8 cellular contexts compared by ENCODE assay signal in the genomic region with DNA sequence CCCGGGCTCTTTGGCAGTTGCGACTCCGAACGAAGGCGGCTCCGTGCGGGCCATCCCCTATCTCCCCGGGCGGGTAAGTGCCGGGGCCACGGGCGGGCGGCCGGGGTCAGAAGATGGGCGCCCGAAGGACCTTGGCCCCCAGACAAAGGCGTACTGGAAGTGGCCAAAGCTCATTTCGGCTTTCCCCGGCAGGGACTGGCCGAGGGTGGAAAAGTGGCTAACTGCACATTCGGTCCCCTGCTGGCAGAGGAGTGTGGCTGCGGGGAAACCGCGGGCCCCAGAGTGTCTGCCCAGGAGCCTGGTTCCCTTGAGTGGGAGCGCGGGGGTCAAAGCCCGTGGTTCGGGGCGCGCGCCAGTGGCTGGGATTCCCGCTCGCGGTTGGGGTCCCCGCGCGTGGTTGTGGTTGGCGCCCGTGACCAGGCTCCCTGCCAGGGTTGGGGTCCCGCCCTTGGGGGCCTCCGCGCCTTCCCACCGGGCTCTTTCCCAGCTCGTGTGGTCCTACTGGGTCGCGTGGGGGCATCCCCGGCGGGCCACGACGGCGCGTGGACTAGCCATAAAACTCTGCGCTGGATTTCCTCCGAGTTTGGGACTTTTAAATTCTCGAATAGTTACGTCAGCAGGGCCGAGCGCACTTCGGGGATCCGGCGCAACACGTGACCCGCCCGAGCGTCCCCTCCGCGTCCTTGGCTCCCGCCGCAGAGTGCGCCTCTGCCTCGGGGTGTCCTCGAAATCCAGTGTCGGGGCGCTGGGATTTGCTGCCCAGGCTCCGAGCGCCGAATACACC.
DNase-seq lines count a peak whose midpoint lies in the region; ATAC-seq and TF ChIP-seq lines count a peak whose summit lies in the region.

No MANE protein-coding gene starts in this region.

- H3K4me3 ChIP-seq in ascending aorta = peak overlapping the region; percentile 74 to 81
- H3K4me3 ChIP-seq in right cardiac atrium (ENCODE audit: low read length) = peak overlapping the region; percentile 60
- H3K4me3 ChIP-seq in gastrocnemius medialis = peak overlapping the region; percentile 69 to 82 (median 74)

- no peaks in the 10 kb centered on the region for H3K27me3 ChIP-seq in ascending aorta
- H3K27me3 ChIP-seq in right cardiac atrium (ENCODE audit: control insufficient read depth, insufficient read depth) = no peaks in the 10 kb centered on the region
- no peaks in the 10 kb centered on the region for H3K27me3 ChIP-seq in gastrocnemius medialis

- WGBS in right cardiac atrium = under 1% methylated on average over 77 of the region's 77 CpGs

- peak; percentile 34 for TF ChIP-seq CTCF in LNCAP (IDR thresholded peaks at IDR 0.05)
- peak; percentile 34 to 55 (median 53) for TF ChIP-seq CTCF in ascending aorta (IDR thresholded peaks at IDR 0.05)
- TF ChIP-seq CTCF in gastrocnemius medialis (IDR thresholded peaks at IDR 0.05 in 4 of 5, conservative IDR thresholded peaks at IDR 0.05 in 1 of 5) = peak; percentile 11 to 58 (median 43)

- H3K27ac ChIP-seq in ascending aorta (peak overlapping the region; percentile 97 to 99), right cardiac atrium (ENCODE audit: low read length) (peak overlapping the region; percentile 95), gastrocnemius medialis (peak overlapping the region; percentile 95 to 99 (median 98))

- peak; percentile 74 to 84 for TF ChIP-seq POLR2A in gastrocnemius medialis (IDR thresholded peaks at IDR 0.05)

- H3K9me3 ChIP-seq in ascending aorta (no peaks in the 10 kb centered on the region), right cardiac atrium (ENCODE audit: control insufficient read depth, low read length) (no peaks in the 10 kb centered on the region), gastrocnemius medialis (no peaks in the 10 kb centered on the region)

- intact Hi-C loops in ascending aorta (cut with DNase I) = loop anchor here (1.0 to 5.0 kb wide), 8 partner anchors 28 to 261 kb away; partner anchors contain the start of genes NSMCE4A and PLEKHA1
- intact Hi-C loops in right cardiac atrium (cut with DNase I) = loop anchor here in 3 of 4 donors (5.0 to 10.0 kb wide), 3 partner anchors 59 to 189 kb away; partner anchors contain the start of gene ATE1 (in 1 of the 3)
- intact Hi-C loops in gastrocnemius medialis (cut with DNase I; ENCODE audit: low total_unique reads) = loop anchor here (2.0 kb wide), 2 partner anchors 27 to 119 kb away; no protein-coding TSS in a partner anchor

- DNase-seq in activated CD4-positive, alpha-beta T cell treated with anti-CD3 and anti-CD28 coated beads for 48 hours = peak; percentile 27
- no peak for DNase-seq in activated CD4-positive, alpha-beta T cell treated with anti-CD3 and anti-CD28 coated beads, Interleukin-2, amount 50 U/mL, for 4 hours
- peak; percentile 17 to 87 for DNase-seq in ascending aorta (ENCODE audit: low spot score in 2 of 2)
- DNase-seq in right cardiac atrium = peak; percentile 85 to 90 (median 89)
- peak; percentile 63 to 72 for DNase-seq in gastrocnemius medialis
- DNase-seq in mesenteric fat pad (ENCODE audit: low spot score) = no peak
- no peak for DNase-seq in T-helper 2 cell

- in situ Hi-C loops in gastrocnemius medialis (cut with MboI; ENCODE audit: low sequenced_read_pairs in 4 of 4) = loop anchor here in 2 of 4 donors (5.0 to 10.0 kb wide), 2 partner anchors 59 to 61 kb away; no protein-coding TSS in a partner anchor

- peaks cover 0 to 19% of the 10 kb centered on the region in 2 donors for H3K4me1 ChIP-seq in ascending aorta
- H3K4me1 ChIP-seq in right cardiac atrium (ENCODE audit: control insufficient read depth, insufficient read depth, low read length) = peaks cover 11% of the 10 kb centered on the region
- H3K4me1 ChIP-seq in gastrocnemius medialis = peaks cover 54 to 58% of the 10 kb centered on the region in 2 donors

- no peaks in the 10 kb centered on the region for H3K36me3 ChIP-seq in ascending aorta
- H3K36me3 ChIP-seq in gastrocnemius medialis = no peaks in the 10 kb centered on the region

- peak; percentile 73 to 80 for ATAC-seq in right cardiac atrium
- peak; percentile 46 to 48 for ATAC-seq in gastrocnemius medialis

Comparison
In these comparisons a context has a peak if more than half of its experiments do, and no peak if none do; other contexts are left out.
1. DNase-seq: peak in activated CD4-positive, alpha-beta T cell treated with anti-CD3 and anti-CD28 coated beads for 48 hours (single experiment), ascending aorta (2 of 2), right cardiac atrium (3 of 3) and gastrocnemius medialis (2 of 2); none in activated CD4-positive, alpha-beta T cell treated with anti-CD3 and anti-CD28 coated beads, Interleukin-2, amount 50 U/mL, for 4 hours (0 of 2), mesenteric fat pad (single experiment) and T-helper 2 cell (0 of 5).
2. Peak in every context shown above with its lines, with median percentiles within 50 percentile points of each other: CTCF ChIP-seq, H3K27ac ChIP-seq and H3K4me3 ChIP-seq.